Comparison of ENCODE assay signal across 24 cellular contexts in genomic region chr10:49136525-49136924, GRCh38. TPM values are rescaled to one million over a fixed set of nuclear protein-coding genes. Genes with fewer than 3 reads are reported as not detected.
"Had no signal": no experiment of that assay in that cellular context is flagged by ENCODE, and none has a peak within 500 bp of the region (broad histone marks: within the 10 kb centered on the region; RNA-seq: fewer than 3 reads in every experiment).

No MANE protein-coding gene starts in this region.

- H3K9me3 ChIP-seq: adrenal gland, SJSA1 had no signal

- H3K4me3 Mint-ChIP-seq: activated CD8-positive, alpha-beta T cell treated with anti-CD3 and anti-CD28 coated beads for 36 hours; activated naive CD8-positive, alpha-beta T cell treated with anti-CD3 and anti-CD28 coated beads, Interleukin-2, amount 10 ng/mL, durations not matched to agents 7 days and 5 days; central memory CD8-positive, alpha-beta T cell had no signal

- H3K27me3 ChIP-seq: adrenal gland, SJSA1 had no signal

- H3K4me2 ChIP-seq: KMS-11 had no signal

- H3K36me3 ChIP-seq: adrenal gland, SJSA1 had no signal

- H3K4me3 ChIP-seq: adrenal gland, SJSA1 had no signal

- H3K36me3 Mint-ChIP-seq: activated naive CD8-positive, alpha-beta T cell treated with anti-CD3 and anti-CD28 coated beads, Interleukin-2, amount 10 ng/mL, durations not matched to agents 7 days and 5 days had no signal

- H3K9me3 Mint-ChIP-seq: activated CD8-positive, alpha-beta T cell treated with anti-CD3 and anti-CD28 coated beads for 36 hours; central memory CD8-positive, alpha-beta T cell had no signal

- ATAC-seq: activated CD4-positive, CD25-positive, alpha-beta regulatory T cell treated with anti-CD3 and anti-CD28 coated beads, Interleukin-2, amount 50 U/mL, for 24 hours; activated CD8-positive, alpha-beta T cell treated with anti-CD3 and anti-CD28 coated beads for 36 hours; SK-N-SH treated with all-trans-retinoic acid at 6 μM for 48 hours had no signal

- DNase-seq: activated CD4-positive, alpha-beta T cell treated with anti-CD3 and anti-CD28 coated beads for 4 hours; activated CD8-positive, alpha-beta memory T cell treated with anti-CD3 and anti-CD28 coated beads, Interleukin-2, amount 50 U/mL, for 4 hours; activated CD8-positive, alpha-beta T cell treated with anti-CD3 and anti-CD28 coated beads for 36 hours; activated naive CD4-positive, alpha-beta T cell treated with anti-CD3 and anti-CD28 coated beads, Interleukin-2, amount 50 U/mL, for 16 hours; activated naive CD8-positive, alpha-beta T cell treated with anti-CD3 and anti-CD28 coated beads, Interleukin-2, amount 10 ng/mL, durations not matched to agents 7 days and 5 days; adrenal gland; anterior cingulate cortex; NCI-H1092 treated with DMSO at 0.1 percent for 48 hours; NCI-H1417 treated with DMSO at 0.1 percent for 48 hours; NCI-H1694; NCI-H2029; NCI-H345; NCI-H510A; NCI-H526 treated with DMSO at 0.1 percent for 48 hours; NCI-H82; SHP77; SW 1271 had no signal

- H3K27ac ChIP-seq: adrenal gland, KMS-11, SJSA1 had no signal

- H3K27ac Mint-ChIP-seq: activated CD8-positive, alpha-beta T cell treated with anti-CD3 and anti-CD28 coated beads for 36 hours; activated naive CD8-positive, alpha-beta T cell treated with anti-CD3 and anti-CD28 coated beads, Interleukin-2, amount 10 ng/mL, durations not matched to agents 7 days and 5 days had no signal

RNA-seq across cellular contexts. Expression of gene FAM170B, which starts 2.7 kb away (rescaled TPM):
- total RNA-seq: activated CD8-positive, alpha-beta T cell treated with anti-CD3 and anti-CD28 coated beads for 36 hours; activated naive CD8-positive, alpha-beta T cell treated with anti-CD3 and anti-CD28 coated beads, Interleukin-2, amount 10 ng/mL, durations not matched to agents 7 days and 5 days; adrenal gland; MCF 10A; SJSA1; T-helper 1 cell treated with Interleukin-12 subunit alpha and Interleukin-12 subunit beta and Interleukin-4 antibody, amounts not matched to agents 30 ng/mL and 1 ng/mL, for 36 hours had no signal
- polyA plus RNA-seq: adrenal gland had no signal

RNA-seq across cellular contexts. Expression of gene VSTM4, which starts 21.2 kb away (rescaled TPM):
- total RNA-seq: activated naive CD8-positive, alpha-beta T cell treated with anti-CD3 and anti-CD28 coated beads, Interleukin-2, amount 10 ng/mL, durations not matched to agents 7 days and 5 days; MCF 10A had no signal

RNA-seq across cellular contexts. Expression of gene TMEM273, which starts 51.7 kb away (rescaled TPM):
- total RNA-seq: MCF 10A, SJSA1 had no signal
